Comparison of ENCODE assay signal across 1 cellular context in the genomic region with DNA sequence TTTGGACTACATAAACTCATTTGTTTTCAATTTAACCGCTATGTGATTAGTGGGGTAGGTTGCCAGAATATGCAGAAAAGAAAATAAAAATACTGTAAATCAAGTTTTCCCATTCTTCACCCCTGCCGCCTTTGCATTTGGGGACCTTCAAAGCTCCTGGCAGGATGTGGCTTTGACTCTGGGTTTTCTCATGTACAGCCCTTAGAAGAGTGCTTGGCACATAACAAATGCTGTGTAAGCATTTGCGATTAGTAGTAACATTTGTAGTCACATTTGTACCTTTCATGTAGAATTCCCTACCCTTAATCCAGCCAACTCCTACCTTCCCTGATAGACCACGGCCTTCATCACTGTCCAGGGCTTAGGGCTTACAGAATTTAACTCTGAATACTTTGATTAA.
TF ChIP-seq lines count a peak whose summit lies in the region.

No MANE protein-coding gene starts in this region.

TF ChIP-seq in GM12878, 131 proteins besides CTCF, POLR2A, EP300 and RAD21 (continued from another document):
- TF ChIP-seq, protein P1, sequence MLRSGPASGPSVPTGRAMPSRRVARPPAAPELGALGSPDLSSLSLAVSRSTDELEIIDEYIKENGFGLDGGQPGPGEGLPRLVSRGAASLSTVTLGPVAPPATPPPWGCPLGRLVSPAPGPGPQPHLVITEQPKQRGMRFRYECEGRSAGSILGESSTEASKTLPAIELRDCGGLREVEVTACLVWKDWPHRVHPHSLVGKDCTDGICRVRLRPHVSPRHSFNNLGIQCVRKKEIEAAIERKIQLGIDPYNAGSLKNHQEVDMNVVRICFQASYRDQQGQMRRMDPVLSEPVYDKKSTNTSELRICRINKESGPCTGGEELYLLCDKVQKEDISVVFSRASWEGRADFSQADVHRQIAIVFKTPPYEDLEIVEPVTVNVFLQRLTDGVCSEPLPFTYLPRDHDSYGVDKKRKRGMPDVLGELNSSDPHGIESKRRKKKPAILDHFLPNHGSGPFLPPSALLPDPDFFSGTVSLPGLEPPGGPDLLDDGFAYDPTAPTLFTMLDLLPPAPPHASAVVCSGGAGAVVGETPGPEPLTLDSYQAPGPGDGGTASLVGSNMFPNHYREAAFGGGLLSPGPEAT (IDR thresholded peaks at IDR 0.05; ENCODE audit: low read depth): no peak
- TF ChIP-seq RBBP5 (conservative IDR thresholded peaks at IDR 0.05): no peak
